Comparison of ENCODE assay signal across 8 cellular contexts in genomic region chr13:32031815-32032345, GRCh38. TPM values are rescaled to one million over a fixed set of nuclear protein-coding genes. Genes with fewer than 3 reads are reported as not detected.
DNase-seq lines count a peak whose midpoint lies in the region; ATAC-seq and TF ChIP-seq lines count a peak whose summit lies in the region.

No MANE protein-coding gene starts in this region.

- DNase-seq in BJ (ENCODE audit: low read depth) (no peak), chondrocyte (ENCODE audit: low spot score) (no peak), naive B cell (no peak), posterior vena cava (ENCODE audit: low spot score) (no peak), HEK293T (ENCODE audit: extremely low spot score) (no peak)

- peaks cover 56% of the 10 kb centered on the region for H3K4me1 Mint-ChIP-seq in chondrocyte (ENCODE audit: low read depth)
- H3K4me1 Mint-ChIP-seq in naive B cell: peaks cover 15 to 29% (median 20%) of the 10 kb centered on the region in 3 donors

- intact Hi-C loops in posterior vena cava (cut with DNase I): loop anchor here in 1 of 2 donors (10.0 kb wide), 1 partner anchor 113 kb away; no protein-coding TSS in a partner anchor

- ATAC-seq in naive B cell (ENCODE audit: low read depth in 2 of 2): no peak
- ATAC-seq in GM18858 (IDR thresholded peaks at IDR 0.05; ENCODE audit: unreplicated experiment): no peak
- no peak for ATAC-seq in GM19397 (IDR thresholded peaks at IDR 0.05; ENCODE audit: unreplicated experiment)

- H3K36me3 ChIP-seq in BJ (ENCODE audit: control insufficient read depth, insufficient read depth, low read length) (peaks cover 2% of the 10 kb centered on the region; the same call in 1 of the 2 replicates), Loucy (ENCODE audit: insufficient read depth, low read length) (no peaks in the 10 kb centered on the region)

- peak overlapping the region; percentile 62 for H3K4me3 ChIP-seq in BJ (ENCODE audit: low read depth, low read length)
- peak overlapping the region; percentile 77 for H3K4me3 ChIP-seq in Loucy (ENCODE audit: low read length, poor library complexity, severe bottlenecking)

- H3K9ac ChIP-seq in Loucy (ENCODE audit: low read depth, low read length, poor library complexity, severe bottlenecking): peak overlapping the region; percentile 62

- no peaks in the 10 kb centered on the region for H3K9me3 Mint-ChIP-seq in chondrocyte (ENCODE audit: low read depth)
- no peaks in the 10 kb centered on the region for H3K9me3 Mint-ChIP-seq in naive B cell

- CTCF ChIA-PET in BJ (lab: Yijun Ruan, JAX) (interaction anchor here (0.9 to 2.3 kb wide), 3 partner anchors 9 to 274 kb away, joined by 3 to 6 read pairs (median 4); no protein-coding TSS in a partner anchor), HEK293T (lab: Yijun Ruan, JAX) (interaction anchor here (1.0 kb wide), 1 partner anchor 122 kb away, joined by 3 read pairs; no protein-coding TSS in a partner anchor)

- H3K27me3 Mint-ChIP-seq in chondrocyte (ENCODE audit: low read depth) (no peaks in the 10 kb centered on the region), naive B cell (peaks cover 5 to 12% (median 5%) of the 10 kb centered on the region in 3 donors)

- peak overlapping the region; percentile 69 for H3K4me2 ChIP-seq in Loucy (ENCODE audit: low read depth, low read length, poor library complexity, severe bottlenecking)

- H3K36me3 Mint-ChIP-seq in chondrocyte (ENCODE audit: low read depth) (no peaks in the 10 kb centered on the region), naive B cell (no peaks in the 10 kb centered on the region)

- H2AFZ ChIP-seq in Loucy (ENCODE audit: low read length): peak overlapping the region; percentile 93

- H3K27ac Mint-ChIP-seq in chondrocyte (ENCODE audit: unreplicated experiment): peak overlapping the region; percentile 90
- peak overlapping the region; percentile 54 to 90 (median 74) for H3K27ac Mint-ChIP-seq in naive B cell

- H3K27me3 ChIP-seq in BJ (ENCODE audit: control insufficient read depth, insufficient read depth, low read length) (no peaks in the 10 kb centered on the region), Loucy (ENCODE audit: insufficient read depth, low read length, poor library complexity, severe bottlenecking) (no peaks in the 10 kb centered on the region)

- no peaks in the 10 kb centered on the region for H3K79me2 ChIP-seq in Loucy (ENCODE audit: insufficient read depth, low read length)

- POLR2A ChIA-PET in BJ (lab: Charles Lee) (interaction anchor here (0.5 to 0.6 kb wide), 2 partner anchors 21 to 127 kb away, joined by 3 to 4 read pairs; no protein-coding TSS in a partner anchor), HEK293T (lab: Yijun Ruan, JAX) (interaction anchor here (1.0 to 1.2 kb wide), 2 partner anchors 11 to 283 kb away, joined by 3 to 5 read pairs; partner anchors contain the start of genes BRCA2 and ZAR1L)

- TF ChIP-seq CTCF in BJ (IDR thresholded peaks at IDR 0.05; ENCODE audit: insufficient read depth, low read depth, low read length) (no peak), Loucy (conservative IDR thresholded peaks at IDR 0.05; ENCODE audit: low read length) (no peak), chondrocyte (IDR thresholded peaks at IDR 0.05) (no peak)

- H3K4me3 Mint-ChIP-seq in chondrocyte (ENCODE audit: unreplicated experiment) (peak overlapping the region; percentile 90), naive B cell (peak overlapping the region; percentile 78 to 97 (median 94))

- no peaks in the 10 kb centered on the region for H4K20me1 ChIP-seq in Loucy (ENCODE audit: insufficient read depth, low read length, poor library complexity, severe bottlenecking)

- peaks cover 7% of the 10 kb centered on the region for H3K4me1 ChIP-seq in Loucy (ENCODE audit: insufficient read depth, low read length, poor library complexity, severe bottlenecking)

- no peaks in the 10 kb centered on the region for H3F3A ChIP-seq in Loucy (ENCODE audit: low read depth)

- no peaks in the 10 kb centered on the region for H3K9me2 ChIP-seq in Loucy (replicated peaks; ENCODE audit: low read depth, low read length)

- H3K9me3 ChIP-seq in Loucy (ENCODE audit: insufficient read depth, low read depth, low read length): no peaks in the 10 kb centered on the region

TF ChIP-seq in HEK293T, 16 proteins besides CTCF, POLR2A, EP300 and RAD21:
- TF ChIP-seq ELF4 (IDR thresholded peaks at IDR 0.05) (no peak), FOXK2 (IDR thresholded peaks at IDR 0.05) (no peak), HDGF (IDR thresholded peaks at IDR 0.05; ENCODE audit: borderline replicate concordance) (no peak), NFRKB (IDR thresholded peaks at IDR 0.05) (no peak), TARDBP (IDR thresholded peaks at IDR 0.05) (no peak), FOXA1 (IDR thresholded peaks at IDR 0.05) (no peak), LEF1 (IDR thresholded peaks at IDR 0.05; ENCODE audit: borderline replicate concordance) (no peak), CTBP1 (IDR thresholded peaks at IDR 0.05; ENCODE audit: borderline replicate concordance) (no peak), PKNOX1 (IDR thresholded peaks at IDR 0.05) (no peak), SP1 (IDR thresholded peaks at IDR 0.05) (no peak), FOXM1 (IDR thresholded peaks at IDR 0.05; ENCODE audit: borderline replicate concordance) (no peak), ZNF384 (IDR thresholded peaks at IDR 0.05) (no peak), ARNT (IDR thresholded peaks at IDR 0.05) (no peak), L3MBTL2 (conservative IDR thresholded peaks at IDR 0.05) (no peak)

RNA-seq across cellular contexts. Expression of gene FRY, which starts 0.3 kb away (rescaled TPM):
- polyA plus RNA-seq in BJ (2011; rRNA removed) (40.7 and 51.4 TPM in 2 replicates), naive B cell (ENCODE audit: low read depth in 6 of 6) (1 to 10 TPM in 3 of 6 donors, under 1 TPM in 3; 0.33 to 1.4 (median 0.86) TPM)
- polyA minus RNA-seq in BJ (2011; rRNA and poly(A)+ RNA removed): 110 and 117 TPM in 2 replicates
- total RNA-seq in chondrocyte (35.4 to 42.2 TPM (median 38.8 TPM) in 3 replicates), posterior vena cava (100 to 1,000 TPM in 1 of 2 donors, 10 to 100 TPM in 1; 97.1 to 207 TPM)
